Comparison of ENCODE assay signal across 13 cellular contexts in genomic region chr14:75232597-75232996, GRCh38. TPM values are rescaled to one million over a fixed set of nuclear protein-coding genes. Genes with fewer than 3 reads are reported as not detected.
DNase-seq lines count a peak whose midpoint lies in the region; ATAC-seq and TF ChIP-seq lines count a peak whose summit lies in the region.
"Had no signal": no experiment of that assay in that cellular context is flagged by ENCODE, and none has a peak within 500 bp of the region (broad histone marks: within the 10 kb centered on the region; RNA-seq: fewer than 3 reads in every experiment).

No MANE protein-coding gene starts in this region.

- no peaks in the 10 kb centered on the region for H3F3A ChIP-seq in PC-3 (ENCODE audit: low read length, unreplicated experiment)

- H3K4me3 ChIP-seq in PC-3 (ENCODE audit: low read length): no peak overlapping the region

- H3K4me1 Mint-ChIP-seq in activated naive CD4-positive, alpha-beta T cell treated with anti-CD3 and anti-CD28 coated beads for 36 hours (ENCODE audit: low read depth): peaks cover 42% of the 10 kb centered on the region

- POLR2A ChIA-PET in PC-3 (lab: Charles Lee; ENCODE audit: unreplicated experiment): no interaction called here

- no peaks in the 10 kb centered on the region for H3K9me3 ChIP-seq in PC-3 (ENCODE audit: low read length)

- peak; percentile 35 for DNase-seq in stimulated activated CD8-positive, alpha-beta memory T cell treated with anti-CD3 and anti-CD28 coated beads, Interleukin-12 subunit alpha, Interleukin-12 subunit beta, amount 100 ng/mL, for 1 hour (ENCODE audit: low read depth)
- DNase-seq in stimulated activated CD8-positive, alpha-beta memory T cell treated with anti-CD3 and anti-CD28 coated beads, Interleukin-4, amount 100 ng/mL, for 48 hours: no peak
- DNase-seq in T follicular helper cell (ENCODE audit: low read depth): peak; percentile 45
- DNase-seq in activated naive CD4-positive, alpha-beta T cell treated with anti-CD3 and anti-CD28 coated beads for 36 hours: peak; percentile 55
- DNase-seq in PC-3: no peak
- DNase-seq in stimulated activated naive CD8-positive, alpha-beta T cell treated with anti-CD3 and anti-CD28 coated beads, Interleukin-15, Interleukin-2, amounts not matched to agents 100 U/mL and 50 U/mL, for 24 hours: no peak
- DNase-seq in cerebellar nuclear complex (lab: John Stamatoyannopoulos, UW): no peak
- DNase-seq: hippocampal formation; KBM-7; mammary epithelial cell; NCI-H2029; stimulated activated naive B cell treated with anti-CD40 and anti-IgM and Interleukin-4, amounts not matched to agents 10 μg/mL and 1 μg/mL and 100 μg/mL, for 72 hours had no signal

- no peak overlapping the region for H3K27ac Mint-ChIP-seq in activated naive CD4-positive, alpha-beta T cell treated with anti-CD3 and anti-CD28 coated beads for 36 hours
- H3K27ac Mint-ChIP-seq: stimulated activated naive B cell treated with anti-CD40 and anti-IgM and Interleukin-4, amounts not matched to agents 10 μg/mL and 1 μg/mL and 100 μg/mL, for 72 hours had no signal

- TF ChIP-seq CTCF in PC-3 (conservative IDR thresholded peaks at IDR 0.05; ENCODE audit: low read depth, low read length): no peak

- ATAC-seq in PC-3: no peak
- no peak for ATAC-seq in stimulated activated naive CD8-positive, alpha-beta T cell treated with anti-CD3 and anti-CD28 coated beads, Interleukin-15, Interleukin-2, amounts not matched to agents 100 U/mL and 50 U/mL, for 24 hours
- no peak for ATAC-seq in HG02885 (IDR thresholded peaks at IDR 0.05; ENCODE audit: poor library complexity, unreplicated experiment)
- ATAC-seq: stimulated activated naive B cell treated with anti-CD40 and anti-IgM and Interleukin-4, amounts not matched to agents 10 μg/mL and 1 μg/mL and 100 μg/mL, for 72 hours had no signal

- H2AFZ ChIP-seq in PC-3 (ENCODE audit: low read length): no peak overlapping the region

- no peaks in the 10 kb centered on the region for H3K9me3 Mint-ChIP-seq in activated naive CD4-positive, alpha-beta T cell treated with anti-CD3 and anti-CD28 coated beads for 36 hours
- H3K9me3 Mint-ChIP-seq: stimulated activated naive B cell treated with anti-CD40 and anti-IgM and Interleukin-4, amounts not matched to agents 10 μg/mL and 1 μg/mL and 100 μg/mL, for 72 hours had no signal

- H3K4me2 ChIP-seq in PC-3 (ENCODE audit: low read length): no peak overlapping the region

- no peaks in the 10 kb centered on the region for H3K9me2 ChIP-seq in PC-3 (replicated peaks; ENCODE audit: low read length)

- no peaks in the 10 kb centered on the region for H3K27me3 ChIP-seq in PC-3 (ENCODE audit: low read length)

- H3K27ac ChIP-seq in PC-3 (ENCODE audit: low read length): no peak overlapping the region

- no peak overlapping the region for H3K9ac ChIP-seq in PC-3 (ENCODE audit: low read length)

- H4K20me1 ChIP-seq in PC-3 (ENCODE audit: low read length): no peaks in the 10 kb centered on the region

- H3K36me3 Mint-ChIP-seq in activated naive CD4-positive, alpha-beta T cell treated with anti-CD3 and anti-CD28 coated beads for 36 hours (ENCODE audit: low read depth): no peaks in the 10 kb centered on the region
- H3K36me3 Mint-ChIP-seq: stimulated activated naive B cell treated with anti-CD40 and anti-IgM and Interleukin-4, amounts not matched to agents 10 μg/mL and 1 μg/mL and 100 μg/mL, for 72 hours had no signal

- no peaks in the 10 kb centered on the region for H3K27me3 Mint-ChIP-seq in activated naive CD4-positive, alpha-beta T cell treated with anti-CD3 and anti-CD28 coated beads for 36 hours (ENCODE audit: low read depth)

- BruUV-seq in PC-3 (replicated peaks; lab: Mats Ljungman, UMichigan): no TSS peak

- no peak overlapping the region for H3K4me3 Mint-ChIP-seq in activated naive CD4-positive, alpha-beta T cell treated with anti-CD3 and anti-CD28 coated beads for 36 hours
- H3K4me3 Mint-ChIP-seq: stimulated activated naive B cell treated with anti-CD40 and anti-IgM and Interleukin-4, amounts not matched to agents 10 μg/mL and 1 μg/mL and 100 μg/mL, for 72 hours had no signal

- H3K79me2 ChIP-seq in PC-3 (ENCODE audit: low read length): no peaks in the 10 kb centered on the region

- intact Hi-C loops in activated naive CD4-positive, alpha-beta T cell treated with anti-CD3 and anti-CD28 coated beads for 36 hours (cut with micrococcal nuclease): loop anchor here (1.0 kb wide), 1 partner anchor 64 kb away; no protein-coding TSS in a partner anchor
- intact Hi-C loops in PC-3 (cut with micrococcal nuclease): no loop called here

- CTCF ChIA-PET in activated naive CD4-positive, alpha-beta T cell treated with anti-CD3 and anti-CD28 coated beads for 36 hours (lab: Charles Lee): interaction anchor here (0.5 to 1.2 kb wide), 3 partner anchors 24 to 748 kb away, joined by 3 to 4 read pairs (median 3); no protein-coding TSS in a partner anchor
- CTCF ChIA-PET in PC-3 (lab: Charles Lee): no interaction called here

- no peaks in the 10 kb centered on the region for H3K36me3 ChIP-seq in PC-3 (ENCODE audit: low read depth, low read length)

- H3K4me1 ChIP-seq in PC-3 (ENCODE audit: insufficient read depth, low read length): peaks cover 24% of the 10 kb centered on the region

RNA-seq across cellular contexts. Expression of gene FOS, which starts 46.0 kb away (rescaled TPM):
- 10 to 100 TPM; 34.5 to 35.7 TPM for total RNA-seq in activated naive CD4-positive, alpha-beta T cell treated with anti-CD3 and anti-CD28 coated beads for 36 hours
- total RNA-seq in PC-3 (2014; rRNA removed): 99.2 and 103 TPM in 2 replicates

RNA-seq across cellular contexts. Expression of gene TMED10, which starts 56.2 kb away (rescaled TPM):
- 100 to 1,000 TPM; 151 to 156 TPM for total RNA-seq in activated naive CD4-positive, alpha-beta T cell treated with anti-CD3 and anti-CD28 coated beads for 36 hours
- 246 and 253 TPM in 2 replicates for total RNA-seq in PC-3 (2014; rRNA removed)

Comparison
In these comparisons a context has a peak if more than half of its experiments do, and no peak if none do; other contexts are left out.
1. DNase-seq: peak in stimulated activated CD8-positive, alpha-beta memory T cell treated with anti-CD3 and anti-CD28 coated beads, Interleukin-12 subunit alpha, Interleukin-12 subunit beta, amount 100 ng/mL, for 1 hour (single experiment), T follicular helper cell (single experiment) and activated naive CD4-positive, alpha-beta T cell treated with anti-CD3 and anti-CD28 coated beads for 36 hours (single experiment); none in stimulated activated CD8-positive, alpha-beta memory T cell treated with anti-CD3 and anti-CD28 coated beads, Interleukin-4, amount 100 ng/mL, for 48 hours (single experiment), PC-3 (single experiment), stimulated activated naive CD8-positive, alpha-beta T cell treated with anti-CD3 and anti-CD28 coated beads, Interleukin-15, Interleukin-2, amounts not matched to agents 100 U/mL and 50 U/mL, for 24 hours (single experiment) and cerebellar nuclear complex (0 of 2).